In genomic region chr17:39352511-39352910, GRCh38 we compare ENCODE assay signal across 20 cellular contexts. TPM values are rescaled to one million over a fixed set of nuclear protein-coding genes. Genes with fewer than 3 reads are reported as not detected.
A peak's percentile ranks its signal among the peaks of the same experiment; 100 is the strongest.
DNase-seq lines count a peak whose midpoint lies in the region; ATAC-seq and TF ChIP-seq lines count a peak whose summit lies in the region.
"Had no signal": no experiment of that assay in that cellular context is flagged by ENCODE, and none has a peak within 500 bp of the region (broad histone marks: within the 10 kb centered on the region; RNA-seq: fewer than 3 reads in every experiment).

No MANE protein-coding gene starts in this region.

- peak; percentile 14 for DNase-seq in SIG-M5 treated with dmso at 0.1 percent for 504 hours (lab: John Stamatoyannopoulos, UW; ENCODE audit: unreplicated experiment)
- DNase-seq in SIG-M5 (lab: John Stamatoyannopoulos, UW), result no peak
- DNase-seq in HL-60 (ENCODE audit: low read depth in 1 of 2, low spot score in 1 of 2), result no peak
- DNase-seq in left lobe of liver (ENCODE audit: low spot score), result no peak
- no peak for DNase-seq in foreskin melanocyte
- no peak for DNase-seq in HT-29 (ENCODE audit: low spot score)
- DNase-seq: activated CD4-positive, CD25-positive, alpha-beta regulatory T cell treated with anti-CD3 and anti-CD28 coated beads, Interleukin-2, amount 50 U/mL, for 72 hours; activated naive CD8-positive, alpha-beta T cell treated with anti-CD3 and anti-CD28 coated beads for 36 hours; CD4-positive, alpha-beta T cell; DMS79; lower lobe of right lung; NCI-H146; NCI-H446 treated with DMSO at 0.1 percent for 48 hours; occipital lobe; SHP77 treated with DMSO at 0.1 percent for 48 hours; stimulated activated naive CD8-positive, alpha-beta T cell treated with anti-CD3 and anti-CD28 coated beads, Interleukin-15, Interleukin-2, amounts not matched to agents 100 U/mL and 50 U/mL, for 24 hours; trophoblast cell had no signal

- TF ChIP-seq CTCF in HL-60 (IDR thresholded peaks at IDR 0.05; ENCODE audit: insufficient read depth, low read length), result no peak

- peak overlapping the region; percentile 29; the same call in 1 of the 2 replicates for H3K27ac ChIP-seq in HL-60 (replicated peaks)
- H3K27ac ChIP-seq: lower lobe of right lung had no signal

- ATAC-seq in SK-N-SH treated with all-trans-retinoic acid at 6 μM for 48 hours (peak; percentile 32; the same call in 2 of the 3 replicates), left lobe of liver (peak; percentile 53), HG03159 (IDR thresholded peaks at IDR 0.05; ENCODE audit: unreplicated experiment) (no peak)
- ATAC-seq: lower lobe of right lung; sciatic nerve; stimulated activated naive CD8-positive, alpha-beta T cell treated with anti-CD3 and anti-CD28 coated beads, Interleukin-15, Interleukin-2, amounts not matched to agents 100 U/mL and 50 U/mL, for 24 hours had no signal

- H3K4me3 ChIP-seq in HL-60 (replicated peaks; ENCODE audit: insufficient read depth, low read length), result no peak overlapping the region
- H3K4me3 ChIP-seq: lower lobe of right lung had no signal

- H3K27me3 ChIP-seq in HL-60 (ENCODE audit: insufficient read depth, poor library complexity, severe bottlenecking), result no peaks in the 10 kb centered on the region

TF ChIP-seq in SK-N-SH treated with all-trans-retinoic acid at 6 μM for 48 hours, 23 proteins besides CTCF, POLR2A, EP300 and RAD21:
- no peak for TF ChIP-seq ZC3H10 (CRISPR knock-in tag; IDR thresholded peaks at IDR 0.05)
- TF ChIP-seq ZNF565 (CRISPR knock-in tag; conservative IDR thresholded peaks at IDR 0.05; ENCODE audit: low read depth), result no peak
- TF ChIP-seq CSRNP3 (CRISPR knock-in tag; IDR thresholded peaks at IDR 0.05), result no peak
- TF ChIP-seq TSHZ2 (CRISPR knock-in tag; IDR thresholded peaks at IDR 0.05), result no peak
- TF ChIP-seq PPARA (CRISPR knock-in tag; IDR thresholded peaks at IDR 0.05; ENCODE audit: borderline replicate concordance), result no peak
- no peak for TF ChIP-seq ZNF70 (CRISPR knock-in tag; IDR thresholded peaks at IDR 0.05)
- no peak for TF ChIP-seq TOX (CRISPR knock-in tag; IDR thresholded peaks at IDR 0.05; ENCODE audit: borderline replicate concordance)
- no peak for TF ChIP-seq CSDC2 (CRISPR knock-in tag; IDR thresholded peaks at IDR 0.05)
- no peak for TF ChIP-seq PATZ1 (CRISPR knock-in tag; IDR thresholded peaks at IDR 0.05; ENCODE audit: borderline replicate concordance)
- no peak for TF ChIP-seq POU6F1 (CRISPR knock-in tag; IDR thresholded peaks at IDR 0.05; ENCODE audit: borderline replicate concordance, low read depth)
- no peak for TF ChIP-seq ARNTL (CRISPR knock-in tag; IDR thresholded peaks at IDR 0.05; ENCODE audit: borderline replicate concordance, low read depth)
- no peak for TF ChIP-seq ZFP3 (CRISPR knock-in tag; IDR thresholded peaks at IDR 0.05)
- TF ChIP-seq ISL1 (CRISPR knock-in tag; IDR thresholded peaks at IDR 0.05), result no peak
- no peak for TF ChIP-seq SNAI2 (CRISPR knock-in tag; IDR thresholded peaks at IDR 0.05)
- no peak for TF ChIP-seq OSR1 (CRISPR knock-in tag; IDR thresholded peaks at IDR 0.05)
- no peak for TF ChIP-seq GLIS3 (CRISPR knock-in tag; IDR thresholded peaks at IDR 0.05)
- TF ChIP-seq RARB (CRISPR knock-in tag; IDR thresholded peaks at IDR 0.05), result no peak
- TF ChIP-seq ZNF8 (CRISPR knock-in tag; IDR thresholded peaks at IDR 0.05), result no peak
- TF ChIP-seq ESRRG (CRISPR knock-in tag; IDR thresholded peaks at IDR 0.05), result no peak
- no peak for TF ChIP-seq ZFP30 (CRISPR knock-in tag; IDR thresholded peaks at IDR 0.05)

RNA-seq across cellular contexts. Expression of gene FBXL20, which starts 48.9 kb away (rescaled TPM):
- total RNA-seq in left lobe of liver, result 9.0 TPM
- 3.3 and 4.7 TPM in 2 replicates for total RNA-seq in HT-29 (2014; rRNA removed; shearing (Covaris generic))
